In the genomic region with DNA sequence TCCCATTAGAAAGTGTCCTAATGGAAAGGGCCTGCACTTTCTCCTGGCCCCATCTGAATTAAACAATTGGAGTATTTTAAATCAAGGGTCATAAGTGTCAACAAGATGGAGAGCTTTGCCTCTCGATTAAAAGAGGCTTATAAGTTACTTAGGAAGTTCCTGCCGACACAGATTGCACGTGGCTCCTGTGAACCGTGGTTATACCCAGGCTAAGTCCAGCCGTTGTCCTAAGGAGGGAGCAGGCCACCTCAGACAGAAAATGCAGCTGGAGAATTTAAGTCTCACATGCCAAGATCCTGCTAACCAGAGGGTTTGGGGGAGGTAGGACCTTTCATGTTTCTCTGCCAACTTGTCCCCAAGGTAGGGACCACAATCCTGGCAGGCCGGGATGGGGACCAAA, we compare ENCODE assay signal across 21 cellular contexts.
A peak's percentile ranks its signal among the peaks of the same experiment; 100 is the strongest.
DNase-seq lines count a peak whose midpoint lies in the region; ATAC-seq and TF ChIP-seq lines count a peak whose summit lies in the region.
"Had no signal": no experiment of that assay in that cellular context is flagged by ENCODE, and none has a peak within 500 bp of the region (broad histone marks: within the 10 kb centered on the region; RNA-seq: fewer than 3 reads in every experiment).

No MANE protein-coding gene starts in this region.

- no peaks in the 10 kb centered on the region for H4K20me1 ChIP-seq in neural cell (ENCODE audit: insufficient read depth)

- no peak overlapping the region for H2AFZ ChIP-seq in neural cell (ENCODE audit: low read depth, low read length)

- no peak for TF ChIP-seq CTCF in WERI-Rb-1 (IDR thresholded peaks at IDR 0.05; ENCODE audit: low read depth, low read length)
- TF ChIP-seq CTCF in neural cell (IDR thresholded peaks at IDR 0.05; ENCODE audit: poor library complexity, severe bottlenecking), result no peak
- no peak for TF ChIP-seq CTCF in gastroesophageal sphincter (IDR thresholded peaks at IDR 0.05)

- no peak for ATAC-seq in GM18498 (IDR thresholded peaks at IDR 0.05; ENCODE audit: unreplicated experiment)
- ATAC-seq in gastroesophageal sphincter, result no peak
- ATAC-seq: A549, GM12878 had no signal

- no peak for TF ChIP-seq POLR2A in gastroesophageal sphincter (IDR thresholded peaks at IDR 0.05)

- TF ChIP-seq EP300 in neural cell (conservative IDR thresholded peaks at IDR 0.05; ENCODE audit: poor library complexity, severe bottlenecking) (no peak), gastroesophageal sphincter (IDR thresholded peaks at IDR 0.05) (no peak)

- H3K9me2 ChIP-seq in neural cell (ENCODE audit: insufficient read depth, low read length), result no peaks in the 10 kb centered on the region

- DNase-seq in DMS79 treated with DMSO at 0.1 percent for 48 hours (lab: John Stamatoyannopoulos, UW) (peak; percentile 89), NCI-H82 (lab: John Stamatoyannopoulos, UW) (peak; percentile 94), WERI-Rb-1 (peak; percentile 72), UCSD-AML1 (lab: John Stamatoyannopoulos, UW; ENCODE audit: unreplicated experiment) (no peak)
- DNase-seq: 8988T; ACHN; AML-193; C1 segment of cervical spinal cord; Calu3; CD4-positive, alpha-beta memory T cell; COR-L47; DMS53; EL; GDM1; H7; HCEC 1CT had no signal

- H3K27ac ChIP-seq in WERI-Rb-1, result no peak overlapping the region
- H3K27ac ChIP-seq in neural cell (ENCODE audit: low read length), result peak overlapping the region; percentile 80
- no peak overlapping the region for H3K27ac ChIP-seq in gastroesophageal sphincter
- H3K27ac ChIP-seq: A549 had no signal

- TF ChIP-seq RAD21 in neural cell (conservative IDR thresholded peaks at IDR 0.05), result no peak

- H3K9me3 ChIP-seq in WERI-Rb-1 (ENCODE audit: severe bottlenecking) (no peaks in the 10 kb centered on the region), neural cell (ENCODE audit: low read length) (no peaks in the 10 kb centered on the region), gastroesophageal sphincter (no peaks in the 10 kb centered on the region)
- H3K9me3 ChIP-seq: A549 had no signal

- H3K27me3 ChIP-seq in WERI-Rb-1 (ENCODE audit: insufficient read depth, low read depth, severe bottlenecking) (no peaks in the 10 kb centered on the region), neural cell (ENCODE audit: insufficient read depth, low read depth, low read length) (no peaks in the 10 kb centered on the region), gastroesophageal sphincter (no peaks in the 10 kb centered on the region)

- H3K4me3 ChIP-seq in WERI-Rb-1 (ENCODE audit: low read depth, low read length), result no peak overlapping the region
- no peak overlapping the region for H3K4me3 ChIP-seq in neural cell (ENCODE audit: low read length)
- H3K4me3 ChIP-seq in gastroesophageal sphincter, result no peak overlapping the region
- H3K4me3 ChIP-seq: A549, GM12878 had no signal

- H3K4me2 ChIP-seq in neural cell (ENCODE audit: low read length), result no peak overlapping the region
- H3K4me2 ChIP-seq: A549 had no signal

- no peaks in the 10 kb centered on the region for H3F3A ChIP-seq in neural cell (ENCODE audit: insufficient read depth, low read length, poor library complexity, severe bottlenecking)

- no peaks in the 10 kb centered on the region for H3K4me1 ChIP-seq in gastroesophageal sphincter
- H3K4me1 ChIP-seq: A549 had no signal

- H3K9ac ChIP-seq in neural cell (ENCODE audit: low read length), result no peak overlapping the region

- no peaks in the 10 kb centered on the region for H3K79me2 ChIP-seq in neural cell (replicated peaks; ENCODE audit: insufficient read depth, low read length)

- no peaks in the 10 kb centered on the region for H3K36me3 ChIP-seq in WERI-Rb-1
- H3K36me3 ChIP-seq in neural cell (ENCODE audit: insufficient read depth, low read length), result no peaks in the 10 kb centered on the region
- no peaks in the 10 kb centered on the region for H3K36me3 ChIP-seq in gastroesophageal sphincter

- WGBS in gastroesophageal sphincter (ENCODE audit: low coverage in 1 of 2), 2 donors, result 73 to 83% methylated on average over 3 to 4 of the region's 6 CpGs

TF ChIP-seq in neural cell, 6 proteins besides CTCF, POLR2A, EP300 and RAD21:
- TF ChIP-seq POLR2AphosphoS5 (IDR thresholded peaks at IDR 0.05) (no peak), SMC3 (conservative IDR thresholded peaks at IDR 0.05; ENCODE audit: poor library complexity) (no peak), MXI1 (conservative IDR thresholded peaks at IDR 0.05; ENCODE audit: poor library complexity, severe bottlenecking) (no peak), TAF1 (IDR thresholded peaks at IDR 0.05; ENCODE audit: low read depth) (no peak), EZH2 (IDR thresholded peaks at IDR 0.05; ENCODE audit: borderline replicate concordance, insufficient read depth, low read length, poor library complexity, severe bottlenecking) (no peak)
- TF ChIP-seq, protein P1, sequence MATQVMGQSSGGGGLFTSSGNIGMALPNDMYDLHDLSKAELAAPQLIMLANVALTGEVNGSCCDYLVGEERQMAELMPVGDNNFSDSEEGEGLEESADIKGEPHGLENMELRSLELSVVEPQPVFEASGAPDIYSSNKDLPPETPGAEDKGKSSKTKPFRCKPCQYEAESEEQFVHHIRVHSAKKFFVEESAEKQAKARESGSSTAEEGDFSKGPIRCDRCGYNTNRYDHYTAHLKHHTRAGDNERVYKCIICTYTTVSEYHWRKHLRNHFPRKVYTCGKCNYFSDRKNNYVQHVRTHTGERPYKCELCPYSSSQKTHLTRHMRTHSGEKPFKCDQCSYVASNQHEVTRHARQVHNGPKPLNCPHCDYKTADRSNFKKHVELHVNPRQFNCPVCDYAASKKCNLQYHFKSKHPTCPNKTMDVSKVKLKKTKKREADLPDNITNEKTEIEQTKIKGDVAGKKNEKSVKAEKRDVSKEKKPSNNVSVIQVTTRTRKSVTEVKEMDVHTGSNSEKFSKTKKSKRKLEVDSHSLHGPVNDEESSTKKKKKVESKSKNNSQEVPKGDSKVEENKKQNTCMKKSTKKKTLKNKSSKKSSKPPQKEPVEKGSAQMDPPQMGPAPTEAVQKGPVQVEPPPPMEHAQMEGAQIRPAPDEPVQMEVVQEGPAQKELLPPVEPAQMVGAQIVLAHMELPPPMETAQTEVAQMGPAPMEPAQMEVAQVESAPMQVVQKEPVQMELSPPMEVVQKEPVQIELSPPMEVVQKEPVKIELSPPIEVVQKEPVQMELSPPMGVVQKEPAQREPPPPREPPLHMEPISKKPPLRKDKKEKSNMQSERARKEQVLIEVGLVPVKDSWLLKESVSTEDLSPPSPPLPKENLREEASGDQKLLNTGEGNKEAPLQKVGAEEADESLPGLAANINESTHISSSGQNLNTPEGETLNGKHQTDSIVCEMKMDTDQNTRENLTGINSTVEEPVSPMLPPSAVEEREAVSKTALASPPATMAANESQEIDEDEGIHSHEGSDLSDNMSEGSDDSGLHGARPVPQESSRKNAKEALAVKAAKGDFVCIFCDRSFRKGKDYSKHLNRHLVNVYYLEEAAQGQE (IDR thresholded peaks at IDR 0.05; ENCODE audit: borderline replicate concordance), result no peak
TF ChIP-seq in neural cell: peak in this region for 0.
